ENCODE assay signal across 25 cellular contexts in genomic region chr2:43495727-43496126, GRCh38.
DNase-seq lines count a peak whose midpoint lies in the region; ATAC-seq and TF ChIP-seq lines count a peak whose summit lies in the region.
"Had no signal": no experiment of that assay in that cellular context is flagged by ENCODE, and none has a peak within 500 bp of the region (broad histone marks: within the 10 kb centered on the region; RNA-seq: fewer than 3 reads in every experiment).

No MANE protein-coding gene starts in this region.

- H3K9me3 ChIP-seq in RWPE2 (ENCODE audit: severe bottlenecking), result no peaks in the 10 kb centered on the region
- H3K9me3 ChIP-seq in esophagus muscularis mucosa, result no peaks in the 10 kb centered on the region
- no peaks in the 10 kb centered on the region for H3K9me3 ChIP-seq in mucosa of descending colon
- no peaks in the 10 kb centered on the region for H3K9me3 ChIP-seq in H9 (ENCODE audit: control insufficient read depth, low read depth, low read length)
- H3K9me3 ChIP-seq: heart right ventricle had no signal

- TF ChIP-seq CTCF in RWPE2 (IDR thresholded peaks at IDR 0.05; ENCODE audit: poor library complexity, severe bottlenecking), result no peak
- no peak for TF ChIP-seq CTCF in esophagus muscularis mucosa (IDR thresholded peaks at IDR 0.05)
- TF ChIP-seq CTCF in mucosa of descending colon (IDR thresholded peaks at IDR 0.05), result no peak
- TF ChIP-seq CTCF in H9 (conservative IDR thresholded peaks at IDR 0.05), result no peak

- H2BK120ac ChIP-seq in H9 (ENCODE audit: low read depth, low read length, poor library complexity, severe bottlenecking), result no peak overlapping the region

- H3K27ac Mint-ChIP-seq in activated T-helper 17 cell treated with anti-CD3 and anti-CD28 coated beads, Interleukin-2, amount 50 U/mL, for 72 hours, result no peak overlapping the region
- no peak overlapping the region for H3K27ac Mint-ChIP-seq in H9
- H3K27ac Mint-ChIP-seq: activated B cell treated with CpG ODN at 0.5 μM for 24 hours; activated CD8-positive, alpha-beta T cell treated with anti-CD3 and anti-CD28 coated beads for 36 hours; activated naive CD4-positive, alpha-beta T cell treated with anti-CD3 and anti-CD28 coated beads for 36 hours; effector memory CD8-positive, alpha-beta T cell had no signal

- H2BK15ac ChIP-seq in H9 (ENCODE audit: low read depth, low read length), result no peak overlapping the region

- H4K8ac ChIP-seq in H9 (replicated peaks; ENCODE audit: insufficient read length, low read depth, low read length), result no peak overlapping the region

- H2BK20ac ChIP-seq in H9 (ENCODE audit: low read depth, low read length, poor library complexity, severe bottlenecking), result no peak overlapping the region

- no peaks in the 10 kb centered on the region for H3K9me3 Mint-ChIP-seq in activated T-helper 17 cell treated with anti-CD3 and anti-CD28 coated beads, Interleukin-2, amount 50 U/mL, for 72 hours
- H3K9me3 Mint-ChIP-seq in H9, result peaks cover 0 to 6% of the 10 kb centered on the region in 2 experiments; a peak in 1 of 5 replicates
- H3K9me3 Mint-ChIP-seq: activated B cell treated with CpG ODN at 0.5 μM for 24 hours; activated CD8-positive, alpha-beta T cell treated with anti-CD3 and anti-CD28 coated beads for 36 hours; activated naive CD4-positive, alpha-beta T cell treated with anti-CD3 and anti-CD28 coated beads for 36 hours; effector memory CD8-positive, alpha-beta T cell had no signal

- H2AFZ ChIP-seq in H9 (ENCODE audit: low read length), result no peak overlapping the region

- no peaks in the 10 kb centered on the region for H3K79me1 ChIP-seq in H9 (ENCODE audit: insufficient read depth, low read depth, low read length, poor library complexity, severe bottlenecking)

- no peak overlapping the region for H3K4me2 ChIP-seq in H9 (ENCODE audit: insufficient read depth, insufficient read length, low read length)
- H3K4me2 ChIP-seq: KMS-11 had no signal

- H4K5ac ChIP-seq in H9 (ENCODE audit: insufficient read length, low read depth, low read length), result no peak overlapping the region

- no peak overlapping the region for H3T11ph ChIP-seq in H9 (ENCODE audit: low read length)

- no peak overlapping the region for H2AK5ac ChIP-seq in H9 (ENCODE audit: insufficient read length, low read length)

- TF ChIP-seq EP300 in esophagus muscularis mucosa (IDR thresholded peaks at IDR 0.05), result peak; percentile 82

- H4K20me1 ChIP-seq in H9 (ENCODE audit: control insufficient read depth, insufficient read depth, insufficient read length), result no peaks in the 10 kb centered on the region

- no peak overlapping the region for H3K23ac ChIP-seq in H9 (ENCODE audit: insufficient read length, low read depth, low read length)

- H3K36me3 ChIP-seq in RWPE2 (ENCODE audit: low read depth), result peaks cover 5% of the 10 kb centered on the region; the same call in 1 of the 2 replicates
- H3K36me3 ChIP-seq in esophagus muscularis mucosa, result peaks cover 0 to 15% (median 3%) of the 10 kb centered on the region in 4 donors
- H3K36me3 ChIP-seq in mucosa of descending colon (ENCODE audit: low read depth), result no peaks in the 10 kb centered on the region

- no peak for TF ChIP-seq POLR2A in esophagus muscularis mucosa (IDR thresholded peaks at IDR 0.05; ENCODE audit: low read depth)

- no peak overlapping the region for H3K4me3 Mint-ChIP-seq in activated T-helper 17 cell treated with anti-CD3 and anti-CD28 coated beads, Interleukin-2, amount 50 U/mL, for 72 hours
- H3K4me3 Mint-ChIP-seq in H9, result no peak overlapping the region
- H3K4me3 Mint-ChIP-seq: activated B cell treated with CpG ODN at 0.5 μM for 24 hours; activated CD8-positive, alpha-beta T cell treated with anti-CD3 and anti-CD28 coated beads for 36 hours; activated naive CD4-positive, alpha-beta T cell treated with anti-CD3 and anti-CD28 coated beads for 36 hours; effector memory CD8-positive, alpha-beta T cell had no signal

- peak overlapping the region; percentile 75 for H3K27ac ChIP-seq in RWPE2 (ENCODE audit: poor library complexity, severe bottlenecking)
- peak overlapping the region in 1 of 4 donors; percentile 25 for H3K27ac ChIP-seq in esophagus muscularis mucosa (replicated peaks in 1 of 4)
- H3K27ac ChIP-seq in H9 (ENCODE audit: insufficient read length, low read depth, low read length), result no peak overlapping the region
- H3K27ac ChIP-seq: heart right ventricle, KMS-11 had no signal

- H3K14ac ChIP-seq in H9 (ENCODE audit: insufficient read depth, low read length), result no peak overlapping the region

- no peaks in the 10 kb centered on the region for H3K23me2 ChIP-seq in H9 (ENCODE audit: insufficient read length, low read depth, low read length, poor library complexity, severe bottlenecking)

- peaks cover 44% of the 10 kb centered on the region for H3K36me3 Mint-ChIP-seq in activated T-helper 17 cell treated with anti-CD3 and anti-CD28 coated beads, Interleukin-2, amount 50 U/mL, for 72 hours (ENCODE audit: low read depth)
- peaks cover 9 to 19% (median 18%) of the 10 kb centered on the region in 3 experiments for H3K36me3 Mint-ChIP-seq in H9 (ENCODE audit: insufficient read depth in 1 of 3, low read depth in 3 of 3)

- H2BK5ac ChIP-seq in H9 (ENCODE audit: insufficient read length, low read length), result no peak overlapping the region

- DNase-seq in GM03348 (ENCODE audit: low spot score), result peak; percentile 15
- DNase-seq in RWPE2 (ENCODE audit: low spot score), result no peak
- no peak for DNase-seq in esophagus muscularis mucosa (ENCODE audit: extremely low spot score)
- no peak for DNase-seq in mucosa of descending colon
- DNase-seq in activated CD4-positive, CD25-positive, alpha-beta regulatory T cell (lab: John Stamatoyannopoulos, UW), result no peak
- no peak for DNase-seq in H9
- DNase-seq: ACHN; activated B cell treated with CpG ODN at 0.5 μM for 24 hours; activated CD8-positive, alpha-beta T cell treated with anti-CD3 and anti-CD28 coated beads for 36 hours; activated naive CD4-positive, alpha-beta T cell treated with anti-CD3 and anti-CD28 coated beads for 36 hours; activated T-cell treated with anti-CD3 and anti-CD28 coated beads, Interleukin-2, amount 50 U/mL, for 1 hour; anterior cingulate cortex; C1 segment of cervical spinal cord; effector memory CD8-positive, alpha-beta T cell; heart right ventricle; NCI-H1092; NCI-H1930; NCI-H510A; nucleus accumbens; right cardiac atrium; stimulated activated CD8-positive, alpha-beta memory T cell treated with anti-CD3 and anti-CD28 coated beads, Interleukin-4, amount 100 ng/mL, for 48 hours; T1000 had no signal

- H3K27me3 ChIP-seq in RWPE2 (ENCODE audit: insufficient read depth, poor library complexity, severe bottlenecking) (no peaks in the 10 kb centered on the region), esophagus muscularis mucosa (no peaks in the 10 kb centered on the region), H9 (ENCODE audit: insufficient read depth, low read length) (no peaks in the 10 kb centered on the region)
- H3K27me3 ChIP-seq: heart right ventricle had no signal

- peaks cover 5% of the 10 kb centered on the region for H3K4me1 Mint-ChIP-seq in activated T-helper 17 cell treated with anti-CD3 and anti-CD28 coated beads, Interleukin-2, amount 50 U/mL, for 72 hours
- peaks cover 5 to 7% of the 10 kb centered on the region in 2 experiments for H3K4me1 Mint-ChIP-seq in H9
- H3K4me1 Mint-ChIP-seq: activated B cell treated with CpG ODN at 0.5 μM for 24 hours had no signal

- no peak overlapping the region for H3K4me3 ChIP-seq in RWPE2 (ENCODE audit: severe bottlenecking)
- H3K4me3 ChIP-seq in esophagus muscularis mucosa, result no peak overlapping the region
- H3K4me3 ChIP-seq in mucosa of descending colon, result no peak overlapping the region
- H3K4me3 ChIP-seq: heart right ventricle had no signal

- no peak overlapping the region for H2BK12ac ChIP-seq in H9 (ENCODE audit: insufficient read length, low read depth, low read length)

- no peak overlapping the region for H3K9ac ChIP-seq in H9 (ENCODE audit: extremely low read depth, insufficient read length, low read length)
- H3K9ac ChIP-seq: KMS-11 had no signal

- no peak overlapping the region for H4K91ac ChIP-seq in H9 (ENCODE audit: insufficient read length, low read depth, low read length)

- H3K79me2 ChIP-seq in H9 (ENCODE audit: insufficient read depth, low read length), result no peaks in the 10 kb centered on the region

- whole genome bisulfite sequencing in esophagus muscularis mucosa, result 67% methylated on average over 1 of the region's 1 CpG
- WGBS in H9 (ENCODE audit: extremely low coverage, insufficient read length, low lambda C conversion rate), result no CpG with 5 or more reads among the region's 1 CpG

- H3K56ac ChIP-seq in H9 (ENCODE audit: insufficient read length, low read depth, low read length), result no peak overlapping the region

- no peaks in the 10 kb centered on the region for H3K27me3 Mint-ChIP-seq in activated T-helper 17 cell treated with anti-CD3 and anti-CD28 coated beads, Interleukin-2, amount 50 U/mL, for 72 hours
- no peaks in the 10 kb centered on the region for H3K27me3 Mint-ChIP-seq in H9 (ENCODE audit: low read depth)
- H3K27me3 Mint-ChIP-seq: activated B cell treated with CpG ODN at 0.5 μM for 24 hours; activated CD8-positive, alpha-beta T cell treated with anti-CD3 and anti-CD28 coated beads for 36 hours; effector memory CD8-positive, alpha-beta T cell had no signal

- no peak overlapping the region for H3K18ac ChIP-seq in H9 (ENCODE audit: insufficient read length, low read depth, low read length)

- ATAC-seq in RWPE2 (ENCODE audit: low read depth) (peak; percentile 97), mucosa of descending colon (peak; percentile 33), GM18867 (IDR thresholded peaks at IDR 0.05; ENCODE audit: unreplicated experiment) (no peak)
- no peak for ATAC-seq in activated T-helper 17 cell treated with anti-CD3 and anti-CD28 coated beads, Interleukin-2, amount 50 U/mL, for 72 hours (replicated peaks)
- ATAC-seq: activated CD8-positive, alpha-beta T cell treated with anti-CD3 and anti-CD28 coated beads for 36 hours; effector memory CD8-positive, alpha-beta T cell; heart right ventricle; right cardiac atrium had no signal

- peaks cover 33% of the 10 kb centered on the region for H3K4me1 ChIP-seq in RWPE2 (ENCODE audit: insufficient read depth, poor library complexity, severe bottlenecking)
- peaks cover 0 to 13% (median 7%) of the 10 kb centered on the region in 4 donors for H3K4me1 ChIP-seq in esophagus muscularis mucosa
- no peaks in the 10 kb centered on the region for H3K4me1 ChIP-seq in mucosa of descending colon (ENCODE audit: low read depth)
- H3K4me1 ChIP-seq in H9 (ENCODE audit: insufficient read depth, low read length), result no peaks in the 10 kb centered on the region

- intact Hi-C loops in esophagus muscularis mucosa (cut with DNase I), result loop anchor here (10.0 kb wide), 1 partner anchor 361 kb away; no protein-coding TSS in a partner anchor
- intact Hi-C loops in mucosa of descending colon (cut with DNase I, micrococcal nuclease), result no loop called here

- no peak overlapping the region for H3K4ac ChIP-seq in H9 (ENCODE audit: low read depth, low read length)

Comparison
In these comparisons a context has a peak if more than half of its experiments do, and no peak if none do; other contexts are left out.
1. ATAC-seq: peak in RWPE2 (single experiment) and mucosa of descending colon (single experiment); none in GM18867 (single experiment) and activated T-helper 17 cell treated with anti-CD3 and anti-CD28 coated beads, Interleukin-2, amount 50 U/mL, for 72 hours (single experiment).